In the genomic region with DNA sequence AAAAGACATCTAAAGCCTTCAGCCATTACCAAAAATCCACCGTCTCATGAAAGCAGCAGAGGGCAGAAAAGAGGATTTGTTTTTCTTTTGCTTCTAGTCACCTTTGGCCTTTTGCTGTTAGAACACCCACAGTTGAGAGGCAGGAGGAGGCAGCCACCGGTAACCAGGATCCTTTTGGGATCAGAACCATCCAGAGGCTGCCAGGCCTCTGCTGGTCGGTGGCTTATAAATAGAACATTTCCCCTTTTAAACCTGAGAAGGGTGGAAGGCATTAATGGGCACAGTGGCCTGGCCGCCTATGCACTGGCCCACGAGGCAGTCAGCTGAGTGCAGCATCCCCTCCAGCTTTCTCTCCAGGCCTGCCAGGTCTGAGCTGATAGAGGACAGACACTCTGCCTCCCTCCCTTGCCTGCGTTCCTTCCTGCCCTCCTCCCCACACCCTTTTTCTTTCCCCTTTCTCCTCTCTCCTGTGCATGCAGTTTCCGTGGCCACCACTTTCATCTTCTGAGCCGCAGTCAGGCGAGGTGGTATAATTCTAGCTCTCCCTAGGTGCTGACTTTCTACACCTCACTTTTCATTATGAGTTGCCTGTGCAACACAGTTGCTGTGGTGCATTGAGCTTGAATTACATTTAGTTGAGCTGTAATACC, we compare ENCODE assay signal across 7 cellular contexts.
DNase-seq lines count a peak whose midpoint lies in the region; ATAC-seq and TF ChIP-seq lines count a peak whose summit lies in the region.

No MANE protein-coding gene starts in this region.

- intact Hi-C loops in esophagus muscularis mucosa (cut with DNase I) (no loop called here), ascending aorta (cut with DNase I) (loop anchor here (5.0 kb wide), 1 partner anchor 799 kb away; no protein-coding TSS in a partner anchor)

- peak in 2 of 3 experiments; percentile 13 to 26 for TF ChIP-seq CTCF in esophagus muscularis mucosa (IDR thresholded peaks at IDR 0.05)
- TF ChIP-seq CTCF in ascending aorta (IDR thresholded peaks at IDR 0.05), result no peak

- H3K27me3 ChIP-seq in esophagus muscularis mucosa, result no peaks in the 10 kb centered on the region
- no peaks in the 10 kb centered on the region for H3K27me3 ChIP-seq in ascending aorta

- H3K27ac ChIP-seq in esophagus muscularis mucosa (replicated peaks in 1 of 4) (peak overlapping the region; percentile 54 to 75 (median 59)), ascending aorta (peak overlapping the region in 1 of 2 donors; percentile 16)

- TF ChIP-seq EP300 in esophagus muscularis mucosa (IDR thresholded peaks at IDR 0.05), result no peak

- 35% methylated on average over 9 of the region's 9 CpGs for WGBS in esophagus muscularis mucosa

- H3K9me3 ChIP-seq in esophagus muscularis mucosa (no peaks in the 10 kb centered on the region), ascending aorta (no peaks in the 10 kb centered on the region)

- H3K4me1 ChIP-seq in esophagus muscularis mucosa (peaks cover 25 to 35% (median 26%) of the 10 kb centered on the region in 4 donors), ascending aorta (peaks cover 0 to 7% of the 10 kb centered on the region in 2 donors)

- TF ChIP-seq POLR2A in GM18505 (IDR thresholded peaks at IDR 0.05; ENCODE audit: borderline replicate concordance, extremely low read depth, insufficient read depth, insufficient read length), result peak; percentile 64
- TF ChIP-seq POLR2A in esophagus muscularis mucosa (IDR thresholded peaks at IDR 0.05; ENCODE audit: low read depth), result no peak

- H3K36me3 ChIP-seq in esophagus muscularis mucosa (no peaks in the 10 kb centered on the region), ascending aorta (peaks cover 0 to 4% of the 10 kb centered on the region in 2 donors)

- DNase-seq in esophagus muscularis mucosa (ENCODE audit: extremely low spot score) (no peak), Kasumi-1 (lab: John Stamatoyannopoulos, UW) (no peak), ascending aorta (ENCODE audit: low spot score in 2 of 2) (no peak)
- DNase-seq in stimulated activated CD4-positive, alpha-beta T cell treated with anti-CD3 and anti-CD28 coated beads, Interleukin-2, amount 100 ng/mL, for 24 hours, result peak; percentile 32 to 42

- ATAC-seq in GM18505 (IDR thresholded peaks at IDR 0.05; ENCODE audit: unreplicated experiment), result peak; percentile 54
- peak; percentile 39 for ATAC-seq in GM21367 (IDR thresholded peaks at IDR 0.05; ENCODE audit: unreplicated experiment)
- ATAC-seq in HG03521 (IDR thresholded peaks at IDR 0.05; ENCODE audit: unreplicated experiment), result peak; percentile 41

- no peak overlapping the region for H3K4me3 ChIP-seq in esophagus muscularis mucosa
- H3K4me3 ChIP-seq in ascending aorta, result no peak overlapping the region

Comparison
In these comparisons a context has a peak if more than half of its experiments do, and no peak if none do; other contexts are left out.
1. DNase-seq: peak in stimulated activated CD4-positive, alpha-beta T cell treated with anti-CD3 and anti-CD28 coated beads, Interleukin-2, amount 100 ng/mL, for 24 hours (2 of 2); none in esophagus muscularis mucosa (single experiment), Kasumi-1 (0 of 2) and ascending aorta (0 of 2).
2. CTCF ChIP-seq: peak in esophagus muscularis mucosa (2 of 3); none in ascending aorta (0 of 3).
3. Peak in every context shown above with its lines, with median percentiles within 50 percentile points of each other: ATAC-seq.